22 cellular contexts compared by ENCODE assay signal in genomic region chr1:164590592-164590991, GRCh38. TPM values are rescaled to one million over a fixed set of nuclear protein-coding genes. Genes with fewer than 3 reads are reported as not detected.
DNase-seq lines count a peak whose midpoint lies in the region; ATAC-seq, FAIRE-seq and TF ChIP-seq lines count a peak whose summit lies in the region.
"Had no signal": no experiment of that assay in that cellular context is flagged by ENCODE, and none has a peak within 500 bp of the region (broad histone marks: within the 10 kb centered on the region; RNA-seq: fewer than 3 reads in every experiment).

No MANE protein-coding gene starts in this region.

- intact Hi-C loops in Caco-2 (cut with micrococcal nuclease; ENCODE audit: unreplicated experiment) (no loop called here), kidney (cut with DNase I) (no loop called here), pancreas (cut with DNase I) (no loop called here)

- H3K4me1 Mint-ChIP-seq in Caco-2 (ENCODE audit: low read depth, unreplicated experiment) = peaks cover 62% of the 10 kb centered on the region
- H3K4me1 Mint-ChIP-seq: central memory CD8-positive, alpha-beta T cell had no signal

- H3K27ac ChIP-seq in SK-N-MC = peak overlapping the region; percentile 12; the same call in 1 of the 2 replicates
- H3K27ac ChIP-seq in kidney (ENCODE audit: low read depth in 2 of 2, low read length in 2 of 2) = peak overlapping the region; percentile 75 to 85
- H3K27ac ChIP-seq in pancreas = peak overlapping the region in 3 of 4 donors; percentile 23 to 59 (median 52)
- H3K27ac ChIP-seq: parathyroid adenoma had no signal

- H3K4me1 ChIP-seq in Caco-2 (peaks cover 58% of the 10 kb centered on the region), kidney (ENCODE audit: control insufficient read depth in 1 of 2, insufficient read depth in 1 of 2, low read depth in 1 of 2, low read length in 2 of 2) (peaks cover 23 to 45% of the 10 kb centered on the region in 2 donors), pancreas (peaks cover 13 to 48% (median 34%) of the 10 kb centered on the region in 3 donors)

- H3K4me3 ChIP-seq in Caco-2 (ENCODE audit: low read depth, low read length) (no peak overlapping the region), SK-N-MC (no peak overlapping the region), kidney (ENCODE audit: low read length in 2 of 2) (peak overlapping the region; percentile 25 to 46), pancreas (no peak overlapping the region)
- H3K4me3 ChIP-seq: adrenal gland, GM12878, MG63 had no signal

- H3K36me3 Mint-ChIP-seq in Caco-2 (ENCODE audit: insufficient read depth, unreplicated experiment) = peaks cover 39% of the 10 kb centered on the region
- H3K36me3 Mint-ChIP-seq: CD14-positive monocyte had no signal

- H3K4me3 Mint-ChIP-seq in Caco-2 (ENCODE audit: unreplicated experiment) = peak overlapping the region; percentile 73
- H3K4me3 Mint-ChIP-seq: CD14-positive monocyte; central memory CD8-positive, alpha-beta T cell had no signal

- 68 to 74% methylated on average over 5 of the region's 5 CpGs for WGBS in pancreas, 2 donors

- POLR2A ChIA-PET in Caco-2 (lab: Charles Lee) = interaction anchor here (0.7 to 1.3 kb wide), 2 partner anchors 32 to 216 kb away, joined by 5 to 6 read pairs; partner anchors contain the start of gene PBX1

- no TSS peak for BruUV-seq in Caco-2 (replicated peaks; lab: Mats Ljungman, UMichigan)

- DNase-seq in Caco-2 (no peak), SK-N-MC (ENCODE audit: low read depth, low spot score) (no peak), kidney (no peak), pancreas (no peak), foreskin melanocyte (no peak), epidermal melanocyte (ENCODE audit: insufficient read length, low spot score) (no peak)
- DNase-seq: activated CD4-positive, alpha-beta T cell treated with anti-CD3 and anti-CD28 coated beads for 1 hour; adrenal gland; effector memory CD4-positive, alpha-beta T cell; GF-D8; kidney glomerular epithelial cell; MG63; NCI-H774; T1000 had no signal

- H3K27me3 Mint-ChIP-seq in Caco-2 (ENCODE audit: insufficient read depth, unreplicated experiment) = no peaks in the 10 kb centered on the region

- H3K36me3 ChIP-seq in Caco-2 (ENCODE audit: control insufficient read depth, insufficient read depth, low read length) (peaks cover 1% of the 10 kb centered on the region; the same call in 1 of the 2 replicates), SK-N-MC (ENCODE audit: insufficient read depth, low read length) (peaks cover 11% of the 10 kb centered on the region), kidney (ENCODE audit: control insufficient read depth in 1 of 2, insufficient read depth in 2 of 2, low read length in 2 of 2) (peaks cover 0 to 10% of the 10 kb centered on the region in 2 donors), pancreas (peaks cover 0 to 13% (median 2%) of the 10 kb centered on the region in 3 donors)
- H3K36me3 ChIP-seq: MG63 had no signal

- no peaks in the 10 kb centered on the region for H3K27me3 ChIP-seq in Caco-2 (replicated peaks; ENCODE audit: control insufficient read depth, insufficient read depth, low read length)
- no peaks in the 10 kb centered on the region for H3K27me3 ChIP-seq in pancreas
- H3K27me3 ChIP-seq: adrenal gland had no signal

- ATAC-seq in pancreas (no peak), HG03571 (IDR thresholded peaks at IDR 0.05; ENCODE audit: unreplicated experiment) (no peak), GM21825 (IDR thresholded peaks at IDR 0.05; ENCODE audit: unreplicated experiment) (no peak)
- ATAC-seq: GM12878, Panc1 had no signal

- no peak for FAIRE-seq in kidney (lab: Jason Lieb, UNC)
- FAIRE-seq in pancreas (lab: Jason Lieb, UNC) = no peak
- FAIRE-seq: GM12878 had no signal

- CTCF ChIA-PET in Caco-2 (lab: Charles Lee) = interaction anchor here (1.0 kb wide), 1 partner anchor 11 kb away, joined by 5 read pairs; no protein-coding TSS in a partner anchor

- H3K9ac ChIP-seq in SK-N-MC (ENCODE audit: insufficient read length) (no peak overlapping the region), kidney (ENCODE audit: low read length in 2 of 2) (no peak overlapping the region)
- H3K9ac ChIP-seq: parathyroid adenoma had no signal

- H3K9me3 ChIP-seq in Caco-2 = no peaks in the 10 kb centered on the region
- H3K9me3 ChIP-seq in SK-N-MC (ENCODE audit: low read depth, low read length) = no peaks in the 10 kb centered on the region
- H3K9me3 ChIP-seq in kidney (ENCODE audit: control insufficient read depth in 1 of 2, low read length in 2 of 2) = no peaks in the 10 kb centered on the region
- no peaks in the 10 kb centered on the region for H3K9me3 ChIP-seq in pancreas
- H3K9me3 ChIP-seq: adrenal gland, MG63 had no signal

- H3K27ac Mint-ChIP-seq in Caco-2 (ENCODE audit: unreplicated experiment) = peak overlapping the region; percentile 97
- H3K27ac Mint-ChIP-seq: activated T-helper 2 cell treated with anti-CD3 and anti-CD28 coated beads, Interferon-gamma antibody, Interleukin-2, Interleukin-4, amounts not matched to agents 10 μg/mL and 5 μg/mL and 100 μg/mL, durations not matched to agents 14 hours and 24 hours and 36 hours had no signal

- no peaks in the 10 kb centered on the region for H3K9me3 Mint-ChIP-seq in Caco-2 (ENCODE audit: unreplicated experiment)
- H3K9me3 Mint-ChIP-seq: activated T-helper 2 cell treated with anti-CD3 and anti-CD28 coated beads, Interferon-gamma antibody, Interleukin-2, Interleukin-4, amounts not matched to agents 10 μg/mL and 5 μg/mL and 100 μg/mL, durations not matched to agents 14 hours and 24 hours and 36 hours; CD14-positive monocyte; central memory CD8-positive, alpha-beta T cell had no signal

- TF ChIP-seq CTCF in Caco-2 (IDR thresholded peaks at IDR 0.05; ENCODE audit: insufficient read depth in 1 of 2, low read depth in 1 of 2, low read length in 1 of 2, severe bottlenecking in 1 of 2, unreplicated experiment in 1 of 2) (no peak), kidney (IDR thresholded peaks at IDR 0.05; ENCODE audit: borderline replicate concordance, extremely low read depth, insufficient read depth) (no peak), pancreas (IDR thresholded peaks at IDR 0.05) (no peak)

RNA-seq across cellular contexts. Expression of gene PBX1, which starts 31.6 kb away (rescaled TPM):
- total RNA-seq in Caco-2 (2022) (101 and 103 TPM in 2 replicates), kidney (91.5 TPM), pancreas (100 to 1,000 TPM in 2 of 6 donors, 10 to 100 TPM in 4; 74.1 to 113 (median 94.3) TPM)
- polyA plus RNA-seq in kidney (ENCODE audit: insufficient read depth, low read depth, low replicate concordance) (14.9 TPM), pancreas (10 to 100 TPM; 17.3 to 21.7 TPM)
- total RNA-seq: activated T-helper 2 cell treated with anti-CD3 and anti-CD28 coated beads, Interferon-gamma antibody, Interleukin-2, Interleukin-4, amounts not matched to agents 10 μg/mL and 5 μg/mL and 100 μg/mL, durations not matched to agents 14 hours and 24 hours and 36 hours had no signal
- polyA plus RNA-seq: CD14-positive monocyte had no signal

Comparison
In these comparisons a context has a peak if more than half of its experiments do, and no peak if none do; other contexts are left out.
1. H3K4me3 ChIP-seq: peak in kidney (2 of 2); none in Caco-2 (single experiment), SK-N-MC (single experiment) and pancreas (0 of 4).
2. H3K27ac ChIP-seq: peak in every context shown above with its lines; median percentile 80 in kidney; 52 in pancreas; 12 in SK-N-MC.